12 cellular contexts compared by ENCODE assay signal in genomic region chr12:34406228-34406995, GRCh38.
A peak's percentile ranks its signal among the peaks of the same experiment; 100 is the strongest.
DNase-seq lines count a peak whose midpoint lies in the region; ATAC-seq and TF ChIP-seq lines count a peak whose summit lies in the region.
"Had no signal": no experiment of that assay in that cellular context is flagged by ENCODE, and none has a peak within 500 bp of the region (broad histone marks: within the 10 kb centered on the region; RNA-seq: fewer than 3 reads in every experiment).

No MANE protein-coding gene starts in this region.

- no peaks in the 10 kb centered on the region for H3K4me1 ChIP-seq in hepatocyte (ENCODE audit: insufficient read depth)
- no peaks in the 10 kb centered on the region for H3K4me1 ChIP-seq in sigmoid colon

- H3K27ac ChIP-seq in WERI-Rb-1 (no peak overlapping the region), hepatocyte (no peak overlapping the region), sigmoid colon (no peak overlapping the region)
- H3K27ac ChIP-seq: epithelial cell of prostate, SK-N-MC had no signal

- H3K27me3 ChIP-seq in WERI-Rb-1 (ENCODE audit: insufficient read depth, low read depth, severe bottlenecking) (peaks cover 36% of the 10 kb centered on the region), hepatocyte (no peaks in the 10 kb centered on the region), sigmoid colon (no peaks in the 10 kb centered on the region)

- H3K4me2 ChIP-seq in hepatocyte, result no peak overlapping the region

- in situ Hi-C loops in GM13976 (cut with MboI; ENCODE audit: low sequenced_read_pairs, unreplicated experiment), result no loop called here

- H3K36me3 ChIP-seq in WERI-Rb-1 (no peaks in the 10 kb centered on the region), hepatocyte (replicated peaks; ENCODE audit: insufficient read depth, low read depth) (no peaks in the 10 kb centered on the region), sigmoid colon (no peaks in the 10 kb centered on the region)

- WGBS in hepatocyte (ENCODE audit: low lambda C conversion rate, missing lambda C conversion rate), result 78% methylated on average over 18 of the region's 18 CpGs
- WGBS in sigmoid colon, 2 donors, result 75 to 88% methylated on average over 18 of the region's 18 CpGs

- H4K20me1 ChIP-seq in hepatocyte (ENCODE audit: insufficient read depth, poor library complexity, severe bottlenecking), result no peaks in the 10 kb centered on the region

- H2AFZ ChIP-seq in hepatocyte, result no peak overlapping the region

- DNase-seq in GM13976 (ENCODE audit: low spot score), result peak; percentile 1
- DNase-seq in WERI-Rb-1, result peak; percentile 0
- DNase-seq in hepatocyte (ENCODE audit: low spot score), result peak; percentile 2
- DNase-seq in sigmoid colon, result peak; percentile 29
- no peak for DNase-seq in T1000 (lab: John Stamatoyannopoulos, UW)
- DNase-seq in COLO668 (lab: John Stamatoyannopoulos, UW; ENCODE audit: unreplicated experiment), result no peak
- DNase-seq: GF-D8, midbrain, NCI-H1092 treated with DMSO at 0.1 percent for 48 hours had no signal

- no peak for TF ChIP-seq POLR2A in sigmoid colon (IDR thresholded peaks at IDR 0.05)

- no peak for TF ChIP-seq EP300 in sigmoid colon (IDR thresholded peaks at IDR 0.05)

- no peak overlapping the region for H3K4me3 ChIP-seq in WERI-Rb-1 (ENCODE audit: low read depth, low read length)
- no peak overlapping the region for H3K4me3 ChIP-seq in hepatocyte
- H3K4me3 ChIP-seq in sigmoid colon, result no peak overlapping the region
- H3K4me3 ChIP-seq: SK-N-MC had no signal

- TF ChIP-seq CTCF in GM13976 (IDR thresholded peaks at IDR 0.05; ENCODE audit: borderline replicate concordance, control extremely low read depth, extremely low read depth, insufficient read depth, missing control alignments) (no peak), WERI-Rb-1 (IDR thresholded peaks at IDR 0.05; ENCODE audit: low read depth, low read length) (no peak), hepatocyte (IDR thresholded peaks at IDR 0.05; ENCODE audit: poor library complexity) (no peak), sigmoid colon (IDR thresholded peaks at IDR 0.05) (no peak)

- ATAC-seq in GM19023 (IDR thresholded peaks at IDR 0.05; ENCODE audit: unreplicated experiment), result no peak

- intact Hi-C loops in sigmoid colon (cut with DNase I), result no loop called here

- peaks cover 9% of the 10 kb centered on the region for H3K9me3 ChIP-seq in WERI-Rb-1 (ENCODE audit: severe bottlenecking)
- H3K9me3 ChIP-seq in hepatocyte (ENCODE audit: low read depth), result peaks cover 18% of the 10 kb centered on the region
- peaks cover 18 to 35% (median 25%) of the 10 kb centered on the region in 4 donors for H3K9me3 ChIP-seq in sigmoid colon

- no peaks in the 10 kb centered on the region for H3K9me2 ChIP-seq in hepatocyte (replicated peaks; ENCODE audit: insufficient read depth)

- no peaks in the 10 kb centered on the region for H3K79me2 ChIP-seq in hepatocyte

Comparison
In these comparisons a context has a peak if more than half of its experiments do, and no peak if none do; other contexts are left out.
1. DNase-seq: peak in GM13976 (single experiment), WERI-Rb-1 (single experiment), hepatocyte (single experiment) and sigmoid colon (single experiment); none in T1000 (single experiment) and COLO668 (single experiment).